8 cellular contexts compared by ENCODE assay signal in the genomic region with DNA sequence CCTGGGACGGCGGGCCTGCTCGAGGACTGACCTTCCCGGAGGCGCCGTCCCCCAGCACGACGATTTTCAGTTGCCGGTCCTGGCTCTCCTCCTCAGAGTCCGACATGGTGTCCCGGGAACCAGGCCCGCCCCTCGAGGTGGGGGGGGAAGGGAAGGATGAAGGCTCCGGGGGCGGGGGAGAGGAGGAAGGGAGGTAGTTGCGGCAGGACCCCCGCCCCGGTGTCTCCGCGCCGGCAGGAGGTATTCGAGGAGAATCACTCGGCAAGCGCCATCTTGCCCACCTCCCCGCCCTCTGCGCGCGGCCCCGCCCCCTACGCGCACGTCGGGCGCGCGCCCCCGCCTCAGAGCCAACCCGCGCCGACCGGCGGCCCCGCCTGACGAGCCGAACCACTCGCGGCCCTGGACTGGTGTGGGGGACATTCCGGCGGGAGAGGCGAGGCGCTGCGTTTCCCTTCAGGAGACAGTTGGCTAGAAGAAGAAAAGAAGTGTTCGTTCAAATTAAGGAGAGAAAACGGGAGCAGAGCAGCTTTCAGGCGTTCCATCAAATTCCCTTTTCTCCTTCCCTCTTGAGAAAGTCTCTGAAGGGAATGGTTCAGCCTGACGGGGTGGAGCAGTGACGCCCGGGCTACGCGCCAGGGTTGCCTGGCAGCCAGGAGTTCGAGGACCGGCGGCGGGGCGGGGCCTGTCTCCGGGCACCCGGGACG. TPM values are rescaled to one million over a fixed set of nuclear protein-coding genes. Genes with fewer than 3 reads are reported as not detected.
DNase-seq lines count a peak whose midpoint lies in the region; ATAC-seq and TF ChIP-seq lines count a peak whose summit lies in the region.

A gene (minus strand): TSS at position 296 of the 704 bp plus-strand sequence.

- H3K79me2 ChIP-seq in H9 (ENCODE audit: insufficient read depth, low read length): no peaks in the 10 kb centered on the region

- H3K27ac ChIP-seq in H9 (ENCODE audit: insufficient read length, low read depth, low read length): peak within 1 kb of the TSS; percentile 57

- no peak within 1 kb of the TSS for H2BK12ac ChIP-seq in H9 (ENCODE audit: insufficient read length, low read depth, low read length)

- peak within 1 kb of the TSS; percentile 85 for H3K4me2 ChIP-seq in H9 (ENCODE audit: insufficient read depth, insufficient read length, low read length)

- no CpG with 5 or more reads among the region's 68 CpGs for WGBS in H9 (ENCODE audit: extremely low coverage, insufficient read length, low lambda C conversion rate)

- H3K14ac ChIP-seq in H9 (ENCODE audit: insufficient read depth, low read length): peak within 1 kb of the TSS; percentile 99

- ATAC-seq in naive thymus-derived CD8-positive, alpha-beta T cell: peak; percentile 88
- peak; percentile 94 to 96 for ATAC-seq in stimulated activated naive B cell treated with anti-CD40 and anti-IgM and Interleukin-4, amounts not matched to agents 10 μg/mL and 1 μg/mL and 100 μg/mL, for 72 hours (replicated peaks)

- H3T11ph ChIP-seq in H9 (ENCODE audit: low read length): peak within 1 kb of the TSS; percentile 90

- no peaks in the 10 kb centered on the region; the same call in 1 of the 2 replicates for H3K27me3 Mint-ChIP-seq in H9 (ENCODE audit: low read depth)
- peaks cover 3 to 15% (median 7%) of the 10 kb centered on the region in 5 donors for H3K27me3 Mint-ChIP-seq in naive thymus-derived CD8-positive, alpha-beta T cell
- peaks cover 8 to 15% of the 10 kb centered on the region in 2 donors for H3K27me3 Mint-ChIP-seq in stimulated activated naive B cell treated with anti-CD40 and anti-IgM and Interleukin-4, amounts not matched to agents 10 μg/mL and 1 μg/mL and 100 μg/mL, for 72 hours

- peaks cover 10% of the 10 kb centered on the region for H3K23me2 ChIP-seq in H9 (ENCODE audit: insufficient read length, low read depth, low read length, poor library complexity, severe bottlenecking)

- peak within 1 kb of the TSS; percentile 96 for H3K18ac ChIP-seq in H9 (ENCODE audit: insufficient read length, low read depth, low read length)

- peak; percentile 57 for TF ChIP-seq POLR2A in Raji (IDR thresholded peaks at IDR 0.05; ENCODE audit: insufficient read depth, low read depth, low read length)

- no peak within 1 kb of the TSS for H2AK5ac ChIP-seq in H9 (ENCODE audit: insufficient read length, low read length)

- H2BK120ac ChIP-seq in H9 (ENCODE audit: low read depth, low read length, poor library complexity, severe bottlenecking): peak within 1 kb of the TSS; percentile 95

- H3K4ac ChIP-seq in H9 (ENCODE audit: low read depth, low read length): no peak within 1 kb of the TSS

- peak within 1 kb of the TSS; percentile 20 for H3K56ac ChIP-seq in H9 (ENCODE audit: insufficient read length, low read depth, low read length)

- peak within 1 kb of the TSS; percentile 92 to 93 for H3K4me3 Mint-ChIP-seq in H9
- peak within 1 kb of the TSS; percentile 82 to 97 (median 93) for H3K4me3 Mint-ChIP-seq in naive thymus-derived CD8-positive, alpha-beta T cell
- peak within 1 kb of the TSS; percentile 86 to 88 for H3K4me3 Mint-ChIP-seq in stimulated activated naive B cell treated with anti-CD40 and anti-IgM and Interleukin-4, amounts not matched to agents 10 μg/mL and 1 μg/mL and 100 μg/mL, for 72 hours

- no peak within 1 kb of the TSS for H2BK20ac ChIP-seq in H9 (ENCODE audit: low read depth, low read length, poor library complexity, severe bottlenecking)

- no peak within 1 kb of the TSS for H2BK15ac ChIP-seq in H9 (ENCODE audit: low read depth, low read length)

- peak within 1 kb of the TSS; percentile 68 for H2AFZ ChIP-seq in H9 (ENCODE audit: low read length)

- H3K79me1 ChIP-seq in H9 (ENCODE audit: insufficient read depth, low read depth, low read length, poor library complexity, severe bottlenecking): no peaks in the 10 kb centered on the region

- no peak within 1 kb of the TSS for H4K91ac ChIP-seq in H9 (ENCODE audit: insufficient read length, low read depth, low read length)

- no peaks in the 10 kb centered on the region for H3K36me3 Mint-ChIP-seq in H9 (ENCODE audit: insufficient read depth in 1 of 3, low read depth in 3 of 3)
- H3K36me3 Mint-ChIP-seq in naive thymus-derived CD8-positive, alpha-beta T cell: peaks cover 0 to 3% (median 0%) of the 10 kb centered on the region in 3 donors
- peaks cover 0 to 2% of the 10 kb centered on the region in 2 donors for H3K36me3 Mint-ChIP-seq in stimulated activated naive B cell treated with anti-CD40 and anti-IgM and Interleukin-4, amounts not matched to agents 10 μg/mL and 1 μg/mL and 100 μg/mL, for 72 hours

- H3K4me1 ChIP-seq in H9 (ENCODE audit: insufficient read depth, low read length): peaks cover 2% of the 10 kb centered on the region; the same call in 1 of the 2 replicates

- H4K5ac ChIP-seq in H9 (ENCODE audit: insufficient read length, low read depth, low read length): peak within 1 kb of the TSS; percentile 54

- no peaks in the 10 kb centered on the region for H3K27me3 ChIP-seq in H9 (ENCODE audit: insufficient read depth, low read length)

- no peak within 1 kb of the TSS for H4K8ac ChIP-seq in H9 (replicated peaks; ENCODE audit: insufficient read length, low read depth, low read length)

- H4K20me1 ChIP-seq in H9 (ENCODE audit: control insufficient read depth, insufficient read depth, insufficient read length): no peaks in the 10 kb centered on the region

- H3K23ac ChIP-seq in H9 (ENCODE audit: insufficient read length, low read depth, low read length): no peak within 1 kb of the TSS

- H3K4me3 ChIP-seq in fibroblast of mammary gland (ENCODE audit: control insufficient read depth, low read depth, low read length): peak within 1 kb of the TSS; percentile 74

- POLR2A ChIA-PET in naive thymus-derived CD8-positive, alpha-beta T cell (lab: Charles Lee): no interaction called here

- H2BK5ac ChIP-seq in H9 (ENCODE audit: insufficient read length, low read length): peak within 1 kb of the TSS; percentile 76

- DNase-seq in ELR (ENCODE audit: low read depth) (peak; percentile 91), H9 (peak; percentile 93), M059J (ENCODE audit: low read depth) (peak; percentile 89), fibroblast of mammary gland (ENCODE audit: low read depth) (peak; percentile 92)
- peak; percentile 89 for DNase-seq in activated T-helper 9 cell treated with anti-CD3 and anti-CD28 coated beads, Interleukin-2, amount 50 U/mL, for 16 hours (ENCODE audit: low read depth)
- peak; percentile 88 to 97 (median 94) for DNase-seq in naive thymus-derived CD8-positive, alpha-beta T cell
- DNase-seq in stimulated activated naive B cell treated with anti-CD40 and anti-IgM and Interleukin-4, amounts not matched to agents 10 μg/mL and 1 μg/mL and 100 μg/mL, for 72 hours: peak; percentile 91

- H3K27ac Mint-ChIP-seq in H9: peak within 1 kb of the TSS; percentile 100
- H3K27ac Mint-ChIP-seq in naive thymus-derived CD8-positive, alpha-beta T cell: peak within 1 kb of the TSS; percentile 90 to 100 (median 99)
- H3K27ac Mint-ChIP-seq in stimulated activated naive B cell treated with anti-CD40 and anti-IgM and Interleukin-4, amounts not matched to agents 10 μg/mL and 1 μg/mL and 100 μg/mL, for 72 hours: peak within 1 kb of the TSS; percentile 98

- H3K9me3 ChIP-seq in H9 (ENCODE audit: control insufficient read depth, low read depth, low read length): no peaks in the 10 kb centered on the region

- H3K9ac ChIP-seq in H9 (ENCODE audit: extremely low read depth, insufficient read length, low read length): peak within 1 kb of the TSS; percentile 96

- TF ChIP-seq CTCF in H9 (conservative IDR thresholded peaks at IDR 0.05) (no peak), fibroblast of mammary gland (conservative IDR thresholded peaks at IDR 0.05; ENCODE audit: control insufficient read depth, insufficient read depth, low read depth, low read length) (no peak)

- peaks cover 6 to 7% of the 10 kb centered on the region in 2 experiments; a peak in 2 of 5 replicates for H3K9me3 Mint-ChIP-seq in H9
- peaks cover 0 to 2% (median 0%) of the 10 kb centered on the region in 9 donors for H3K9me3 Mint-ChIP-seq in naive thymus-derived CD8-positive, alpha-beta T cell
- no peaks in the 10 kb centered on the region for H3K9me3 Mint-ChIP-seq in stimulated activated naive B cell treated with anti-CD40 and anti-IgM and Interleukin-4, amounts not matched to agents 10 μg/mL and 1 μg/mL and 100 μg/mL, for 72 hours

- H3K4me1 Mint-ChIP-seq in H9: peaks cover 19 to 20% of the 10 kb centered on the region in 2 experiments
- peaks cover 4 to 31% (median 26%) of the 10 kb centered on the region in 4 donors for H3K4me1 Mint-ChIP-seq in naive thymus-derived CD8-positive, alpha-beta T cell
- H3K4me1 Mint-ChIP-seq in stimulated activated naive B cell treated with anti-CD40 and anti-IgM and Interleukin-4, amounts not matched to agents 10 μg/mL and 1 μg/mL and 100 μg/mL, for 72 hours: peaks cover 14 to 18% of the 10 kb centered on the region in 2 donors

RNA-seq across cellular contexts. Expression of the gene that starts here (rescaled TPM):
- total RNA-seq in H9 (2021): 17.7 and 19.8 TPM in 2 replicates
- total RNA-seq in M059J (2014; rRNA removed; shearing (Covaris generic)): 28.5 and 40.2 TPM in 2 replicates
- total RNA-seq in naive thymus-derived CD8-positive, alpha-beta T cell: 10 to 100 TPM; 13.8 to 14.5 TPM
- 10 to 100 TPM; 12.9 to 13.9 (median 13.6) TPM for polyA plus RNA-seq in naive thymus-derived CD8-positive, alpha-beta T cell

Comparison
In these comparisons a context has a peak if more than half of its experiments do, and no peak if none do; other contexts are left out.
1. Peak in every context shown above with its lines: DNase-seq, ATAC-seq, H3K4me3 ChIP-seq and H3K27ac ChIP-seq.